11 cellular contexts compared by ENCODE assay signal in the genomic region with DNA sequence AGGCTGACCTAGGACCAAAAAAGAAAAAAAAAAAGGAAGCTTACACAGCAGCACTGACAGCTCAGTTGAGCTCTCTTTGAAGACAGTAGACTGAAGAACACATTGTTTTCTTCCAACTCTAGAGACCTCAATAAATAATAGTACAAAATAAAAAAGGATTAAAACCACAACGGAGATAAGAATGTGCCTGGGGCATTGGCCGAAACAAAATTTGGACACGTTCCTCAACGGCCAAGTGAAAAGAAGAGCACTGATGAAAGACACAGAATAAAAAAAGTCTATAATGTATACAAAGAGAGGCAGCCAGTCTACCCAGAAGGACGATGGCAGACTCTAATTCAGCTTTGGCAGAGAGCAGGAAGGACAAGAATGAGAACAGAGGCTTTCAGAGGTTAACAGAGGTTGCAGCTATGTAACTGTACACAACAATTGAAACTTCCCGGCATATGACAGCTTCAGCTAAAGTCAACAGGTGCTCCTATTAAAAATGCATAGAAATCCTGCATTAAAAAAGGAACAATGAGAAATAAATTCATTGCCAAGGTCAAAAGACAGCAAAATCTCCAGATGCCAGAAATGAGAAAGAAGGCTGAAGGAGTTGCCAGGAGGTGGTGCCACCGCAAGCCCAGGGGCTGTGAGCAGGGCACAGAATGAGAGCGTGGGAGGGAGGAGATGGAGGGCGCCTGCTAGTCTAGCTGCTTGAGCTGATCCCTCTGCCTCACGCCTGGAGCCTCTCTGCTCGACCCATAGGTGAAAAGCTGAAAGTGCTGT.
DNase-seq lines count a peak whose midpoint lies in the region; ATAC-seq and TF ChIP-seq lines count a peak whose summit lies in the region.
"Had no signal": no experiment of that assay in that cellular context is flagged by ENCODE, and none has a peak within 500 bp of the region (broad histone marks: within the 10 kb centered on the region; RNA-seq: fewer than 3 reads in every experiment).

No MANE protein-coding gene starts in this region.

- H3K4me3 ChIP-seq in hepatocyte: no peak overlapping the region
- H3K4me3 ChIP-seq in testis: no peak overlapping the region
- H3K4me3 ChIP-seq: colonic mucosa had no signal

- H3K4me2 ChIP-seq in hepatocyte: peak overlapping the region; percentile 20

- H3K27me3 ChIP-seq in hepatocyte: no peaks in the 10 kb centered on the region
- no peaks in the 10 kb centered on the region for H3K27me3 ChIP-seq in testis
- H3K27me3 ChIP-seq: colonic mucosa had no signal

- peaks cover 6% of the 10 kb centered on the region for H3K4me1 Mint-ChIP-seq in activated naive CD4-positive, alpha-beta T cell treated with anti-CD3 and anti-CD28 coated beads for 36 hours (ENCODE audit: low read depth)
- no peaks in the 10 kb centered on the region for H3K4me1 Mint-ChIP-seq in activated naive CD4-positive, alpha-beta T cell treated with anti-CD3 and anti-CD28 coated beads, Interleukin-2, amount 10 ng/mL, durations not matched to agents 7 days and 5 days
- H3K4me1 Mint-ChIP-seq in activated T-cell treated with anti-CD3 and anti-CD28 coated beads, Interleukin-2, amount 50 U/mL, for 4 hours (ENCODE audit: low read depth): peaks cover 6% of the 10 kb centered on the region

- H3K27ac ChIP-seq in hepatocyte: no peak overlapping the region
- no peak overlapping the region for H3K27ac ChIP-seq in testis
- H3K27ac ChIP-seq: colonic mucosa had no signal

- H3K4me3 Mint-ChIP-seq in activated naive CD4-positive, alpha-beta T cell treated with anti-CD3 and anti-CD28 coated beads for 36 hours: no peak overlapping the region
- no peak overlapping the region for H3K4me3 Mint-ChIP-seq in activated naive CD4-positive, alpha-beta T cell treated with anti-CD3 and anti-CD28 coated beads, Interleukin-2, amount 10 ng/mL, durations not matched to agents 7 days and 5 days
- no peak overlapping the region for H3K4me3 Mint-ChIP-seq in activated T-cell treated with anti-CD3 and anti-CD28 coated beads, Interleukin-2, amount 50 U/mL, for 4 hours

- intact Hi-C loops in activated naive CD4-positive, alpha-beta T cell treated with anti-CD3 and anti-CD28 coated beads for 36 hours (cut with micrococcal nuclease): loop anchor here (2.0 kb wide), 1 partner anchor 240 kb away; no protein-coding TSS in a partner anchor
- intact Hi-C loops in testis (cut with DNase I; ENCODE audit: low total_unique reads): no loop called here

- no peaks in the 10 kb centered on the region for H3K27me3 Mint-ChIP-seq in activated naive CD4-positive, alpha-beta T cell treated with anti-CD3 and anti-CD28 coated beads for 36 hours (ENCODE audit: low read depth)
- peaks cover 17% of the 10 kb centered on the region for H3K27me3 Mint-ChIP-seq in activated naive CD4-positive, alpha-beta T cell treated with anti-CD3 and anti-CD28 coated beads, Interleukin-2, amount 10 ng/mL, durations not matched to agents 7 days and 5 days
- H3K27me3 Mint-ChIP-seq in activated T-cell treated with anti-CD3 and anti-CD28 coated beads, Interleukin-2, amount 50 U/mL, for 4 hours (ENCODE audit: low read depth): no peaks in the 10 kb centered on the region

- H3K4me1 ChIP-seq in hepatocyte (ENCODE audit: insufficient read depth) (peaks cover 5% of the 10 kb centered on the region), testis (peaks cover 28% of the 10 kb centered on the region)
- H3K4me1 ChIP-seq: colonic mucosa had no signal

- no peak for TF ChIP-seq POLR2A in testis (IDR thresholded peaks at IDR 0.05)

- no peak overlapping the region for H2AFZ ChIP-seq in hepatocyte

- H3K36me3 Mint-ChIP-seq in activated naive CD4-positive, alpha-beta T cell treated with anti-CD3 and anti-CD28 coated beads for 36 hours (ENCODE audit: low read depth): no peaks in the 10 kb centered on the region
- H3K36me3 Mint-ChIP-seq in activated naive CD4-positive, alpha-beta T cell treated with anti-CD3 and anti-CD28 coated beads, Interleukin-2, amount 10 ng/mL, durations not matched to agents 7 days and 5 days: no peaks in the 10 kb centered on the region
- H3K36me3 Mint-ChIP-seq in activated T-cell treated with anti-CD3 and anti-CD28 coated beads, Interleukin-2, amount 50 U/mL, for 4 hours (ENCODE audit: insufficient read depth): peaks cover 3% of the 10 kb centered on the region

- H3K9me3 Mint-ChIP-seq in activated naive CD4-positive, alpha-beta T cell treated with anti-CD3 and anti-CD28 coated beads for 36 hours: no peaks in the 10 kb centered on the region
- H3K9me3 Mint-ChIP-seq in activated naive CD4-positive, alpha-beta T cell treated with anti-CD3 and anti-CD28 coated beads, Interleukin-2, amount 10 ng/mL, durations not matched to agents 7 days and 5 days: no peaks in the 10 kb centered on the region
- no peaks in the 10 kb centered on the region for H3K9me3 Mint-ChIP-seq in activated T-cell treated with anti-CD3 and anti-CD28 coated beads, Interleukin-2, amount 50 U/mL, for 4 hours

- ATAC-seq in activated T-cell treated with anti-CD3 and anti-CD28 coated beads, Interleukin-2, amount 50 U/mL, for 4 hours: peak; percentile 64 to 73
- ATAC-seq in GM18909 (IDR thresholded peaks at IDR 0.05; ENCODE audit: poor library complexity, unreplicated experiment): no peak

- H4K20me1 ChIP-seq in hepatocyte (ENCODE audit: insufficient read depth, poor library complexity, severe bottlenecking): no peaks in the 10 kb centered on the region

- no peak for TF ChIP-seq CTCF in hepatocyte (IDR thresholded peaks at IDR 0.05; ENCODE audit: poor library complexity)
- no peak for TF ChIP-seq CTCF in testis (IDR thresholded peaks at IDR 0.05)

- CTCF ChIA-PET in activated naive CD4-positive, alpha-beta T cell treated with anti-CD3 and anti-CD28 coated beads for 36 hours (lab: Charles Lee): interaction anchor here (0.7 kb wide), 1 partner anchor 94 kb away, joined by 3 read pairs; no protein-coding TSS in a partner anchor
- CTCF ChIA-PET in activated naive CD4-positive, alpha-beta T cell treated with anti-CD3 and anti-CD28 coated beads, Interleukin-2, amount 10 ng/mL, durations not matched to agents 7 days and 5 days (lab: Charles Lee): interaction anchor here (0.7 to 0.8 kb wide), 3 partner anchors 32 to 399 kb away, joined by 3 read pairs; no protein-coding TSS in a partner anchor

- H3K27ac Mint-ChIP-seq in activated naive CD4-positive, alpha-beta T cell treated with anti-CD3 and anti-CD28 coated beads for 36 hours: no peak overlapping the region
- no peak overlapping the region for H3K27ac Mint-ChIP-seq in activated naive CD4-positive, alpha-beta T cell treated with anti-CD3 and anti-CD28 coated beads, Interleukin-2, amount 10 ng/mL, durations not matched to agents 7 days and 5 days

- H3K9me3 ChIP-seq in hepatocyte (ENCODE audit: low read depth) (no peaks in the 10 kb centered on the region), testis (no peaks in the 10 kb centered on the region)
- H3K9me3 ChIP-seq: colonic mucosa had no signal

- no peaks in the 10 kb centered on the region for H3K9me2 ChIP-seq in hepatocyte (replicated peaks; ENCODE audit: insufficient read depth)

- WGBS in hepatocyte (ENCODE audit: low lambda C conversion rate, missing lambda C conversion rate): 70% methylated on average over 11 of the region's 11 CpGs
- WGBS in testis, 2 donors: 42 to 49% methylated on average over 11 of the region's 11 CpGs

- peak; percentile 25 for DNase-seq in activated naive CD4-positive, alpha-beta T cell treated with anti-CD3 and anti-CD28 coated beads for 36 hours
- DNase-seq in activated naive CD4-positive, alpha-beta T cell treated with anti-CD3 and anti-CD28 coated beads, Interleukin-2, amount 10 ng/mL, durations not matched to agents 7 days and 5 days: no peak
- no peak for DNase-seq in activated T-cell treated with anti-CD3 and anti-CD28 coated beads, Interleukin-2, amount 50 U/mL, for 4 hours
- DNase-seq in hepatocyte (ENCODE audit: low spot score) (no peak), testis (peak; percentile 65), HUDEP-2 (lab: John Stamatoyannopoulos, UW; ENCODE audit: unreplicated experiment in 76 of 76) (no peak)
- DNase-seq in effector CD8-positive, alpha-beta T cell (lab: John Stamatoyannopoulos, UW): no peak
- DNase-seq: colonic mucosa, NCI-H146, occipital lobe had no signal

- peaks cover 4% of the 10 kb centered on the region for H3K79me2 ChIP-seq in hepatocyte

- H3K36me3 ChIP-seq in hepatocyte (replicated peaks; ENCODE audit: insufficient read depth, low read depth): no peaks in the 10 kb centered on the region
- no peaks in the 10 kb centered on the region for H3K36me3 ChIP-seq in testis (ENCODE audit: low read depth, missing control alignments)
- H3K36me3 ChIP-seq: colonic mucosa had no signal

Comparison
In these comparisons a context has a peak if more than half of its experiments do, and no peak if none do; other contexts are left out.
1. DNase-seq: peak in activated naive CD4-positive, alpha-beta T cell treated with anti-CD3 and anti-CD28 coated beads for 36 hours (single experiment) and testis (single experiment); none in activated naive CD4-positive, alpha-beta T cell treated with anti-CD3 and anti-CD28 coated beads, Interleukin-2, amount 10 ng/mL, durations not matched to agents 7 days and 5 days (single experiment), activated T-cell treated with anti-CD3 and anti-CD28 coated beads, Interleukin-2, amount 50 U/mL, for 4 hours (single experiment), hepatocyte (single experiment), HUDEP-2 (0 of 76) and effector CD8-positive, alpha-beta T cell (single experiment).